Comparison of ENCODE assay signal across 17 cellular contexts in genomic region chr17:1018547-1018946, GRCh38.
"Had no signal": no experiment of that assay in that cellular context is flagged by ENCODE, and none has a peak within 500 bp of the region (broad histone marks: within the 10 kb centered on the region; RNA-seq: fewer than 3 reads in every experiment).

No MANE protein-coding gene starts in this region.

- H3K9ac ChIP-seq: SK-N-SH had no signal

- H3K4me3 ChIP-seq: uterus had no signal

- H3K27ac ChIP-seq: foreskin keratinocyte, neutrophil had no signal

- H3K4me1 ChIP-seq: foreskin keratinocyte had no signal

- H3K27me3 ChIP-seq: foreskin keratinocyte, neutrophil, uterus had no signal

- H3K4me1 Mint-ChIP-seq: activated naive CD8-positive, alpha-beta T cell treated with anti-CD3 and anti-CD28 coated beads, Interleukin-2, amount 50 U/mL, for 24 hours had no signal

- ATAC-seq: activated CD4-positive, CD25-positive, alpha-beta regulatory T cell treated with anti-CD3 and anti-CD28 coated beads, Interleukin-2, amount 50 U/mL, for 24 hours; activated naive CD8-positive, alpha-beta T cell treated with anti-CD3 and anti-CD28 coated beads, Interleukin-2, amount 50 U/mL, for 24 hours; activated T-helper 17 cell treated with anti-CD3 and anti-CD28 coated beads, Interleukin-2, amount 50 U/mL, for 72 hours; foreskin keratinocyte; naive thymus-derived CD4-positive, alpha-beta T cell; T-cell had no signal

- DNase-seq: activated naive CD4-positive, alpha-beta T cell treated with anti-CD3 and anti-CD28 coated beads for 36 hours; activated naive CD8-positive, alpha-beta T cell treated with anti-CD3 and anti-CD28 coated beads, Interleukin-2, amount 50 U/mL, for 24 hours; activated T-cell treated with anti-CD3 and anti-CD28 coated beads for 4 hours; central memory CD4-positive, alpha-beta T cell; effector memory CD4-positive, alpha-beta T cell; foreskin keratinocyte; immature natural killer cell; naive thymus-derived CD4-positive, alpha-beta T cell; SK-N-SH; stimulated activated CD4-positive, alpha-beta T cell treated with anti-CD3 and anti-CD28 coated beads, Interleukin-2, amount 100 ng/mL, for 48 hours; stimulated activated naive CD4-positive, alpha-beta T cell; T-cell; T-helper 9 cell; uterus had no signal

- H3K4me3 Mint-ChIP-seq: activated naive CD4-positive, alpha-beta T cell treated with anti-CD3 and anti-CD28 coated beads for 36 hours; activated naive CD8-positive, alpha-beta T cell treated with anti-CD3 and anti-CD28 coated beads, Interleukin-2, amount 50 U/mL, for 24 hours; activated T-helper 17 cell treated with anti-CD3 and anti-CD28 coated beads, Interleukin-2, amount 50 U/mL, for 72 hours; immature natural killer cell; naive thymus-derived CD4-positive, alpha-beta T cell; T-cell had no signal

- H3K36me3 ChIP-seq: uterus had no signal

- H3K9me3 Mint-ChIP-seq: activated naive CD4-positive, alpha-beta T cell treated with anti-CD3 and anti-CD28 coated beads for 36 hours; activated naive CD8-positive, alpha-beta T cell treated with anti-CD3 and anti-CD28 coated beads, Interleukin-2, amount 50 U/mL, for 24 hours; activated T-helper 17 cell treated with anti-CD3 and anti-CD28 coated beads, Interleukin-2, amount 50 U/mL, for 72 hours; immature natural killer cell; naive thymus-derived CD4-positive, alpha-beta T cell; T-cell had no signal

- H3K27me3 Mint-ChIP-seq: activated naive CD8-positive, alpha-beta T cell treated with anti-CD3 and anti-CD28 coated beads, Interleukin-2, amount 50 U/mL, for 24 hours; activated T-helper 17 cell treated with anti-CD3 and anti-CD28 coated beads, Interleukin-2, amount 50 U/mL, for 72 hours; naive thymus-derived CD4-positive, alpha-beta T cell; T-cell had no signal

- H3K9me3 ChIP-seq: neutrophil, SK-N-SH, uterus had no signal
